In the genomic region with DNA sequence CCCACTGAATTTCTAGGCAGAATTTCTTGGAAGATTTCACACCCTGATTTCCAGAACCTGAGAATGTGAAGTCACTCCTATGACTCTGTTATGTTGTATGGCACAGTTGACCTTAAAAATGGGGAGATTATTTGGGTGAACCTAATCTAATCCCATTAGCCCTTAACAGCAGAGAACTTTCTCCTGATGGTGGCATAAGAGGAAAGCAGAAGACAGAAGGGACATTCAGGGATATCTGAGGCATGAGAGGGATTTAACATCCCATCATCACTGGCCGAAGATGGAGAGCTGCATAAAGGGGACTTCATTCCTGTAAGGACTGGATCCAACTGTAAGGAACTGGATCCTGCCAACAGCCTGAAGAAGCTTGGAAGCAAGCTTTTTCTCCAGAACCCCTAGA, we compare ENCODE assay signal across 21 cellular contexts.
DNase-seq lines count a peak whose midpoint lies in the region; TF ChIP-seq lines count a peak whose summit lies in the region.
"Had no signal": no experiment of that assay in that cellular context is flagged by ENCODE, and none has a peak within 500 bp of the region (broad histone marks: within the 10 kb centered on the region; RNA-seq: fewer than 3 reads in every experiment).

No MANE protein-coding gene starts in this region.

- H3K9me3 ChIP-seq in endodermal cell (ENCODE audit: control insufficient read depth, low read length) (peaks cover 7% of the 10 kb centered on the region), esophagus muscularis mucosa (peaks cover 0 to 7% (median 3%) of the 10 kb centered on the region in 4 donors)
- H3K9me3 ChIP-seq: BE2C, BLaER1 had no signal

- H3K36me3 ChIP-seq in endodermal cell (ENCODE audit: control insufficient read depth, insufficient read depth, low read length), result no peaks in the 10 kb centered on the region
- no peaks in the 10 kb centered on the region for H3K36me3 ChIP-seq in esophagus muscularis mucosa
- H3K36me3 ChIP-seq: BE2C, BLaER1 had no signal

- H3K9ac ChIP-seq in endodermal cell (ENCODE audit: extremely low read depth, low read length, poor library complexity, severe bottlenecking), result no peak overlapping the region
- H3K9ac ChIP-seq: BLaER1 had no signal

- H3K9me3 Mint-ChIP-seq in endodermal cell, result peaks cover 8% of the 10 kb centered on the region
- H3K9me3 Mint-ChIP-seq: CD8-positive, alpha-beta memory T cell had no signal

- no peak overlapping the region for H3K27ac Mint-ChIP-seq in endodermal cell
- H3K27ac Mint-ChIP-seq: CD14-positive monocyte; CD4-positive, alpha-beta memory T cell; CD4-positive, CD25-positive, alpha-beta regulatory T cell; CD8-positive, alpha-beta memory T cell had no signal

- H3K27me3 ChIP-seq in endodermal cell (ENCODE audit: control insufficient read depth, insufficient read depth, low read length, poor library complexity, severe bottlenecking), result no peaks in the 10 kb centered on the region
- no peaks in the 10 kb centered on the region for H3K27me3 ChIP-seq in esophagus muscularis mucosa
- H3K27me3 ChIP-seq: BE2C, BLaER1 had no signal

- TF ChIP-seq EP300 in esophagus muscularis mucosa (IDR thresholded peaks at IDR 0.05), result no peak

- TF ChIP-seq POLR2A in esophagus muscularis mucosa (IDR thresholded peaks at IDR 0.05; ENCODE audit: low read depth), result no peak

- DNase-seq in NCI-H82 (lab: John Stamatoyannopoulos, UW), result peak; percentile 41
- DNase-seq in NCI-H82 treated with DMSO at 0.1 percent for 48 hours (lab: John Stamatoyannopoulos, UW; ENCODE audit: unreplicated experiment), result peak; percentile 24
- no peak for DNase-seq in endodermal cell
- no peak for DNase-seq in mesenteric fat pad (ENCODE audit: low spot score)
- no peak for DNase-seq in esophagus muscularis mucosa (ENCODE audit: extremely low spot score)
- DNase-seq: 8988T; ACHN; BE2C; C1 segment of cervical spinal cord; CD4-positive, alpha-beta memory T cell; CD4-positive, CD25-positive, alpha-beta regulatory T cell; CD8-positive, alpha-beta memory T cell; DMS 273 treated with DMSO at 0.1 percent for 48 hours; DMS53; DMS79; DND-41; EL; GDM1 had no signal

- TF ChIP-seq CTCF in endodermal cell (conservative IDR thresholded peaks at IDR 0.05) (no peak), esophagus muscularis mucosa (IDR thresholded peaks at IDR 0.05) (no peak)

- H3K4me1 Mint-ChIP-seq in endodermal cell, result peaks cover 53% of the 10 kb centered on the region
- H3K4me1 Mint-ChIP-seq: CD14-positive monocyte; CD4-positive, CD25-positive, alpha-beta regulatory T cell; CD8-positive, alpha-beta memory T cell had no signal

- no peaks in the 10 kb centered on the region for H3K27me3 Mint-ChIP-seq in endodermal cell (ENCODE audit: insufficient read depth)

- H3K27ac ChIP-seq in endodermal cell (ENCODE audit: low read depth, low read length) (no peak overlapping the region), esophagus muscularis mucosa (replicated peaks in 1 of 4) (no peak overlapping the region)
- H3K27ac ChIP-seq: BLaER1 had no signal

- 33 to 61% methylated on average over 1 of the region's 1 CpG for WGBS in endodermal cell (ENCODE audit: insufficient coverage in 1 of 2, insufficient read length in 1 of 2), 2 experiments
- 75% methylated on average over 1 of the region's 1 CpG for WGBS in esophagus muscularis mucosa

- H3K4me3 ChIP-seq in endodermal cell (ENCODE audit: low read length) (peak overlapping the region; percentile 20), esophagus muscularis mucosa (no peak overlapping the region)
- H3K4me3 ChIP-seq: BLaER1, GM12878 had no signal

- H3K4me1 ChIP-seq in endodermal cell (ENCODE audit: control insufficient read depth, insufficient read depth, low read length) (peaks cover 15% of the 10 kb centered on the region), esophagus muscularis mucosa (no peaks in the 10 kb centered on the region)
- H3K4me1 ChIP-seq: BE2C, BLaER1 had no signal

- intact Hi-C loops in esophagus muscularis mucosa (cut with DNase I), result no loop called here

- no peak overlapping the region for H3K4me3 Mint-ChIP-seq in endodermal cell
- H3K4me3 Mint-ChIP-seq: CD14-positive monocyte; CD4-positive, alpha-beta memory T cell; CD4-positive, CD25-positive, alpha-beta regulatory T cell; CD8-positive, alpha-beta memory T cell had no signal

- no peaks in the 10 kb centered on the region for H3K36me3 Mint-ChIP-seq in endodermal cell (ENCODE audit: low read depth)
- H3K36me3 Mint-ChIP-seq: CD14-positive monocyte; CD4-positive, alpha-beta memory T cell; CD4-positive, CD25-positive, alpha-beta regulatory T cell; CD8-positive, alpha-beta memory T cell had no signal

Comparison
In these comparisons a context has a peak if more than half of its experiments do, and no peak if none do; other contexts are left out.
1. DNase-seq: peak in NCI-H82 (single experiment) and NCI-H82 treated with DMSO at 0.1 percent for 48 hours (single experiment); none in endodermal cell (single experiment), mesenteric fat pad (single experiment) and esophagus muscularis mucosa (single experiment).